Comparison of ENCODE assay signal across 1 cellular context in the genomic region with DNA sequence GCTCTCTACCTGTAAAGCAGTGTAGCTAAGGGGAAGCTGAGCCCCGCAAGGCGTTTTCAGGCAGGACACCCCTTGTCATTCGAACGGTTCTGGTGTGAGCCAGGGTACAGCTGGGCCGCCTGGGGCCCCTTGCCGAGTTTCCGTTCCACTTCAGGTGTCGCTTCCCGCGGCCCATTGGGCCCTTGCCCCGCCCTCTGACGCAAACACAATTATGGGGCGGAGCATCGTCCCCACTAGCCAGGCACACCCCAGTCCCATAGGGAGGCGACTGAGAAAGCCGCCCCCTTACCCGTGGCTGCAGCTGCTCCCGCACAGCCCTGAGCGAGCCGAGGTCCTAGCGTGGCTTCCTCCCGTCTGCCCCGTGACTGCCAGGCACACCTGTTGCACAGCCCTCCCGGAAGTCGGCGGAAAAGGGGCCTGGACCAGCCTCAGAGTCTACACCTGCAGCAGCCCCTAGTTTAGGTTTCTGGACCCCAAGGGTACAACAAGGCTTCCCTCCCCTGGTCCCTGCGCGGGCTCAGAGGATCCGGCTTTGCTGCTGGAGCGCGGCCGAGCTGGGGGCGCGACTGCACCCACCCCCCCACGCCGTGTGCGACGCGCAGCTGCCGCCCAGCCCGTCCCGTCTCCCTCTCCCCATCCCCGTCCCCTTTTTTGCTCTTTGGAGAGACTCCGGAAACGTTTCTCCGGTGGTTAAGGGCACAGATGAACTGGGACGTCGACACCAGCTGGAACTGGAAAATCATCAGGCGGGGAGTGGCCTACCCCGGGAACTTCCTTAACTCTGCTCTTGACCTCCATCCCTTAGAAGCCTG.
TF ChIP-seq lines count a peak whose summit lies in the region.

TSS of gene PLSCR2 (minus strand) at position 356 of the 812 bp plus-strand sequence. CDS start 9,657 bp downstream, outside the sequence.

TF ChIP-seq in H1, 55 proteins besides CTCF, POLR2A, EP300 and RAD21 (continued from another document):
- TF ChIP-seq RBBP5 (IDR thresholded peaks at IDR 0.05; ENCODE audit: borderline replicate concordance, low read depth, low read length) (0 out of 2 replicates have a peak, but pooled peaks have one; percentile 57), KDM4A (IDR thresholded peaks at IDR 0.05; ENCODE audit: low read depth, low read length, severe bottlenecking) (peak; percentile 54), PHF8 (conservative IDR thresholded peaks at IDR 0.05; ENCODE audit: low read depth, low read length) (peak; percentile 48; the same call in 1 of the 2 replicates), HDAC2 (IDR thresholded peaks at IDR 0.05; ENCODE audit: borderline replicate concordance in 1 of 2, low read depth in 2 of 2, low read length in 2 of 2) (0 out of 4 replicates have a peak, but pooled peaks of 1 of the 2 experiments have one; percentile 22), EGR1 (IDR thresholded peaks at IDR 0.05; ENCODE audit: borderline replicate concordance, low read depth, low read length) (no peak), HDAC6 (IDR thresholded peaks at IDR 0.05; ENCODE audit: low read depth, low read length) (no peak), ASH2L (IDR thresholded peaks at IDR 0.05; ENCODE audit: low read length) (peak; percentile 91)
- TF ChIP-seq, protein P1, sequence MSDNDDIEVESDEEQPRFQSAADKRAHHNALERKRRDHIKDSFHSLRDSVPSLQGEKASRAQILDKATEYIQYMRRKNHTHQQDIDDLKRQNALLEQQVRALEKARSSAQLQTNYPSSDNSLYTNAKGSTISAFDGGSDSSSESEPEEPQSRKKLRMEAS (IDR thresholded peaks at IDR 0.05), result peak; percentile 56; the same call in 1 of the 2 replicates
